ENCODE assay signal across 23 cellular contexts in genomic region chr10:112650588-112651030, GRCh38.
DNase-seq lines count a peak whose midpoint lies in the region; ATAC-seq, FAIRE-seq and TF ChIP-seq lines count a peak whose summit lies in the region.
"Had no signal": no experiment of that assay in that cellular context is flagged by ENCODE, and none has a peak within 500 bp of the region (broad histone marks: within the 10 kb centered on the region; RNA-seq: fewer than 3 reads in every experiment).

No MANE protein-coding gene starts in this region.

- TF ChIP-seq EP300 in A549 (IDR thresholded peaks at IDR 0.05) = no peak

- TF ChIP-seq RAD21 in A549 (conservative IDR thresholded peaks at IDR 0.05 in 1 of 2, IDR thresholded peaks at IDR 0.05 in 1 of 2) (no peak), IMR-90 (IDR thresholded peaks at IDR 0.05; ENCODE audit: low read length) (no peak)

- FAIRE-seq in A549 (lab: Jason Lieb, UNC) = no peak

- H3K23ac ChIP-seq in IMR-90 (ENCODE audit: low read depth, low read length) = no peak overlapping the region

- TF ChIP-seq CTCF in A549 (IDR thresholded peaks at IDR 0.05) (no peak), IMR-90 (conservative IDR thresholded peaks at IDR 0.05; ENCODE audit: low read depth, low read length) (no peak), brain microvascular endothelial cell (IDR thresholded peaks at IDR 0.05; ENCODE audit: low read depth, low read length, missing control alignments) (no peak), fibroblast of the aortic adventitia (IDR thresholded peaks at IDR 0.05; ENCODE audit: insufficient read depth, low read length) (no peak)

- no peak overlapping the region for H3K4ac ChIP-seq in IMR-90 (ENCODE audit: low read depth, low read length)

- H3K36me3 Mint-ChIP-seq in naive thymus-derived CD8-positive, alpha-beta T cell = peaks cover 0 to 24% (median 17%) of the 10 kb centered on the region in 3 donors

- dilution Hi-C loops in IMR-90 (cut with HindIII; ENCODE audit: low sequenced_read_pairs, unreplicated experiment) = no loop called here

- intact Hi-C loops in IMR-90 (cut with micrococcal nuclease) = no loop called here

- H3K9me3 Mint-ChIP-seq in naive thymus-derived CD8-positive, alpha-beta T cell = no peaks in the 10 kb centered on the region
- H3K9me3 Mint-ChIP-seq: activated naive CD4-positive, alpha-beta T cell treated with anti-CD3 and anti-CD28 coated beads, Interleukin-2, amount 10 ng/mL, durations not matched to agents 7 days and 5 days; IgD-negative memory B cell; naive B cell; stimulated activated naive CD8-positive, alpha-beta T cell treated with anti-CD3 and anti-CD28 coated beads, Interleukin-15, Interleukin-2, amounts not matched to agents 100 ng/mL and 50 ng/mL, for 24 hours; T-cell had no signal

- no peak overlapping the region for H2AFZ ChIP-seq in IMR-90 (replicated peaks; ENCODE audit: low read length, poor library complexity)

- peaks cover 7% of the 10 kb centered on the region for H3K9me1 ChIP-seq in IMR-90 (ENCODE audit: insufficient read depth, low read length)

- no peak overlapping the region for H3K4me3 ChIP-seq in A549
- no peak overlapping the region for H3K4me3 ChIP-seq in IMR-90 (ENCODE audit: insufficient read depth, low read depth, low read length)
- no peak overlapping the region for H3K4me3 ChIP-seq in brain microvascular endothelial cell (ENCODE audit: low read depth, low read length)
- H3K4me3 ChIP-seq in fibroblast of the aortic adventitia (ENCODE audit: low read depth, low read length) = no peak overlapping the region
- H3K4me3 ChIP-seq: heart right ventricle, right atrium auricular region, tibial artery had no signal

- POLR2A ChIA-PET in A549 (lab: Yijun Ruan, JAX) = interaction anchor here (1.1 kb wide), 1 partner anchor 8 kb away, joined by 3 read pairs; no protein-coding TSS in a partner anchor
- POLR2A ChIA-PET in IMR-90 (lab: Charles Lee; ENCODE audit: unreplicated experiment) = no interaction called here
- POLR2A ChIA-PET in naive thymus-derived CD8-positive, alpha-beta T cell (lab: Charles Lee) = no interaction called here

- no peak overlapping the region for H3K4me3 Mint-ChIP-seq in naive thymus-derived CD8-positive, alpha-beta T cell
- H3K4me3 Mint-ChIP-seq: activated naive CD4-positive, alpha-beta T cell treated with anti-CD3 and anti-CD28 coated beads, Interleukin-2, amount 10 ng/mL, durations not matched to agents 7 days and 5 days; IgD-negative memory B cell; naive B cell; stimulated activated naive CD8-positive, alpha-beta T cell treated with anti-CD3 and anti-CD28 coated beads, Interleukin-15, Interleukin-2, amounts not matched to agents 100 ng/mL and 50 ng/mL, for 24 hours; T-cell had no signal

- H3K4me2 ChIP-seq in A549 (peak overlapping the region; percentile 16; the same call in 1 of the 3 replicates), IMR-90 (ENCODE audit: low read depth, low read length) (no peak overlapping the region)

- H3K56ac ChIP-seq in IMR-90 (ENCODE audit: extremely low read depth, insufficient read depth, low read length) = no peak overlapping the region

- H3K9ac ChIP-seq in IMR-90 (ENCODE audit: low read depth, low read length) = no peak overlapping the region

- H2BK20ac ChIP-seq in IMR-90 (ENCODE audit: low read depth, low read length) = no peak overlapping the region

- 65% methylated on average over 7 of the region's 7 CpGs for WGBS in A549 (ENCODE audit: missing lambda C conversion rate)
- no CpG with 5 or more reads among the region's 7 CpGs for WGBS in IMR-90 (ENCODE audit: extremely low coverage in 2 of 2, insufficient read length in 1 of 2), 2 experiments

- CTCF ChIA-PET in A549 (lab: Yijun Ruan, JAX) (interaction anchor here (1.1 to 1.3 kb wide), 2 partner anchors 38 to 70 kb away, joined by 3 read pairs; no protein-coding TSS in a partner anchor), IMR-90 (lab: Yijun Ruan, JAX) (no interaction called here)

- in situ Hi-C loops in IMR-90 (cut with MboI; ENCODE audit: low sequenced_read_pairs) (no loop called here), brain microvascular endothelial cell (cut with HindIII; ENCODE audit: low pct_ligation_motif_present, low sequenced_read_pairs) (no loop called here)

- no peak overlapping the region for H3K18ac ChIP-seq in IMR-90 (ENCODE audit: low read depth, low read length)

- H3K9me3 ChIP-seq in A549 (no peaks in the 10 kb centered on the region), IMR-90 (ENCODE audit: control insufficient read depth, insufficient read depth, low read length) (no peaks in the 10 kb centered on the region)
- H3K9me3 ChIP-seq: heart right ventricle, right atrium auricular region, tibial artery had no signal

- no peaks in the 10 kb centered on the region for H3K27me3 Mint-ChIP-seq in naive thymus-derived CD8-positive, alpha-beta T cell
- H3K27me3 Mint-ChIP-seq: activated naive CD4-positive, alpha-beta T cell treated with anti-CD3 and anti-CD28 coated beads, Interleukin-2, amount 10 ng/mL, durations not matched to agents 7 days and 5 days; IgD-negative memory B cell; naive B cell; stimulated activated naive CD8-positive, alpha-beta T cell treated with anti-CD3 and anti-CD28 coated beads, Interleukin-15, Interleukin-2, amounts not matched to agents 100 ng/mL and 50 ng/mL, for 24 hours; T-cell had no signal

- H2BK120ac ChIP-seq in IMR-90 (ENCODE audit: low read depth, low read length) = no peak overlapping the region

- no peak overlapping the region for H3K27ac ChIP-seq in A549
- no peak overlapping the region for H3K27ac ChIP-seq in IMR-90 (ENCODE audit: insufficient read depth, low read length)
- H3K27ac ChIP-seq in brain microvascular endothelial cell = no peak overlapping the region
- H3K27ac ChIP-seq: heart right ventricle, HL-60, right atrium auricular region, tibial artery had no signal

- no peak overlapping the region for H3K14ac ChIP-seq in IMR-90 (replicated peaks; ENCODE audit: low read depth, low read length)

- H4K20me1 ChIP-seq in IMR-90 (ENCODE audit: insufficient read depth, low read length) = peaks cover 5% of the 10 kb centered on the region; the same call in 1 of the 2 replicates

- no peak overlapping the region for H2BK5ac ChIP-seq in IMR-90 (ENCODE audit: low read depth, low read length, poor library complexity, severe bottlenecking)

- DNase-seq in A549 (ENCODE audit: low read depth in 1 of 2, low spot score in 1 of 2) (no peak), IMR-90 (peak; percentile 58), brain microvascular endothelial cell (peak; percentile 22), fibroblast of the aortic adventitia (ENCODE audit: low read depth) (peak; percentile 21), COLO668 (lab: John Stamatoyannopoulos, UW; ENCODE audit: unreplicated experiment) (no peak), NCI-H2171 treated with DMSO at 0.1 percent for 48 hours (lab: John Stamatoyannopoulos, UW) (no peak)
- DNase-seq in naive thymus-derived CD8-positive, alpha-beta T cell = no peak
- DNase-seq: 8988T; activated naive CD4-positive, alpha-beta T cell treated with anti-CD3 and anti-CD28 coated beads, Interleukin-2, amount 10 ng/mL, durations not matched to agents 7 days and 5 days; DND-41; effector CD4-positive, alpha-beta T cell; heart right ventricle; naive B cell; NCI-H69; SHP77; stimulated activated CD4-positive, alpha-beta T cell treated with anti-CD3 and anti-CD28 coated beads, Interleukin-12 subunit alpha, Interleukin-12 subunit beta, amount 100 ng/mL, for 4 hours; T-cell; tibial artery had no signal

- H3K36me3 ChIP-seq in IMR-90 (ENCODE audit: control insufficient read depth, insufficient read depth, low read length) = no peaks in the 10 kb centered on the region
- H3K36me3 ChIP-seq in brain microvascular endothelial cell (replicated peaks) = no peaks in the 10 kb centered on the region
- H3K36me3 ChIP-seq: right atrium auricular region, tibial artery had no signal

- H3K27ac Mint-ChIP-seq in naive thymus-derived CD8-positive, alpha-beta T cell = no peak overlapping the region
- H3K27ac Mint-ChIP-seq: activated naive CD4-positive, alpha-beta T cell treated with anti-CD3 and anti-CD28 coated beads, Interleukin-2, amount 10 ng/mL, durations not matched to agents 7 days and 5 days; IgD-negative memory B cell; stimulated activated naive CD8-positive, alpha-beta T cell treated with anti-CD3 and anti-CD28 coated beads, Interleukin-15, Interleukin-2, amounts not matched to agents 100 ng/mL and 50 ng/mL, for 24 hours; T-cell had no signal

- no peak for ATAC-seq in A549
- ATAC-seq in IMR-90 (ENCODE audit: low read depth) = peak; percentile 19
- ATAC-seq in GM18867 (IDR thresholded peaks at IDR 0.05; ENCODE audit: unreplicated experiment) = no peak
- ATAC-seq in naive thymus-derived CD8-positive, alpha-beta T cell = no peak
- ATAC-seq: heart right ventricle, T-cell had no signal

- H4K5ac ChIP-seq in IMR-90 (ENCODE audit: low read depth, low read length) = no peak overlapping the region

- no peak overlapping the region for H4K8ac ChIP-seq in IMR-90 (ENCODE audit: low read depth in 2 of 2, low read length in 2 of 2)

- no peak for TF ChIP-seq POLR2A in A549 (IDR thresholded peaks at IDR 0.05; ENCODE audit: low read length)
- TF ChIP-seq POLR2A in IMR-90 (IDR thresholded peaks at IDR 0.05; ENCODE audit: low read depth, low read length) = no peak

- no TSS peak for BruUV-seq in IMR-90 (replicated peaks; lab: Mats Ljungman, UMichigan)

- H2AK5ac ChIP-seq in IMR-90 (ENCODE audit: low read depth, low read length) = no peak overlapping the region

- no peak overlapping the region for H2AK9ac ChIP-seq in IMR-90 (replicated peaks; ENCODE audit: low read depth, low read length, poor library complexity)

- peaks cover 27% of the 10 kb centered on the region for H3K4me1 ChIP-seq in A549
- H3K4me1 ChIP-seq in IMR-90 (ENCODE audit: control insufficient read depth, insufficient read depth, low read length) = peaks cover 2% of the 10 kb centered on the region; the same call in 1 of the 2 replicates
- H3K4me1 ChIP-seq: heart right ventricle, right atrium auricular region, tibial artery had no signal

- peaks cover 0 to 8% of the 10 kb centered on the region in 2 experiments; a peak in 2 of 4 replicates for H3K79me1 ChIP-seq in IMR-90 (ENCODE audit: low read depth in 1 of 2, low read length in 2 of 2)

- no peak overlapping the region for H2BK15ac ChIP-seq in IMR-90 (ENCODE audit: low read depth, low read length)

- peaks cover 0 to 2% (median under 1%) of the 10 kb centered on the region in 4 donors for H3K4me1 Mint-ChIP-seq in naive thymus-derived CD8-positive, alpha-beta T cell
- H3K4me1 Mint-ChIP-seq: activated naive CD4-positive, alpha-beta T cell treated with anti-CD3 and anti-CD28 coated beads, Interleukin-2, amount 10 ng/mL, durations not matched to agents 7 days and 5 days; T-cell had no signal

- H4K91ac ChIP-seq in IMR-90 (ENCODE audit: insufficient read depth, low read depth, low read length) = no peak overlapping the region

- H3K27me3 ChIP-seq in IMR-90 (ENCODE audit: control insufficient read depth, insufficient read depth, low read length) = no peaks in the 10 kb centered on the region
- no peaks in the 10 kb centered on the region for H3K27me3 ChIP-seq in brain microvascular endothelial cell (replicated peaks)
- H3K27me3 ChIP-seq: heart right ventricle, right atrium auricular region, tibial artery had no signal

TF ChIP-seq in A549, 52 proteins besides CTCF, POLR2A, EP300 and RAD21 (continues in another document):
- no peak for TF ChIP-seq RFX5 (IDR thresholded peaks at IDR 0.05)
- TF ChIP-seq ZNF302 (CRISPR knock-in tag; IDR thresholded peaks at IDR 0.05) = no peak

Comparison
In these comparisons a context has a peak if more than half of its experiments do, and no peak if none do; other contexts are left out.
1. DNase-seq: peak in IMR-90 (single experiment), brain microvascular endothelial cell (single experiment) and fibroblast of the aortic adventitia (single experiment); none in A549 (0 of 2), COLO668 (single experiment), NCI-H2171 treated with DMSO at 0.1 percent for 48 hours (single experiment) and naive thymus-derived CD8-positive, alpha-beta T cell (0 of 10).